1 cellular context compared by ENCODE assay signal in genomic region chr6:41728073-41728936, GRCh38.
TF ChIP-seq lines count a peak whose summit lies in the region.

No MANE protein-coding gene starts in this region.

TF ChIP-seq in HepG2, 621 proteins besides CTCF, POLR2A, EP300 and RAD21 (continued from another document and continues in another):
- TF ChIP-seq ZFP41 (CRISPR knock-in tag; IDR thresholded peaks at IDR 0.05; ENCODE audit: borderline replicate concordance) (no peak), TGIF2 (CRISPR knock-in tag; IDR thresholded peaks at IDR 0.05) (peak; percentile 28; the same call in 1 of the 2 replicates), AKNA (CRISPR knock-in tag; IDR thresholded peaks at IDR 0.05; ENCODE audit: borderline replicate concordance) (no peak), NR1H2 (CRISPR knock-in tag; IDR thresholded peaks at IDR 0.05; ENCODE audit: borderline replicate concordance, low read depth) (peak; percentile 46; the same call in 1 of the 2 replicates), ZFP36L1 (CRISPR knock-in tag; IDR thresholded peaks at IDR 0.05) (no peak), HDAC2 (CRISPR knock-in tag; IDR thresholded peaks at IDR 0.05) (0 out of 2 replicates have a peak, but pooled peaks have one; percentile 17), GZF1 (CRISPR knock-in tag; IDR thresholded peaks at IDR 0.05) (0 out of 2 replicates have a peak, but pooled peaks have one; percentile 8), IKZF5 (CRISPR knock-in tag; IDR thresholded peaks at IDR 0.05) (no peak; the same call in 1 of the 2 replicates), THAP8 (CRISPR knock-in tag; IDR thresholded peaks at IDR 0.05; ENCODE audit: borderline replicate concordance) (no peak), ELK4 (CRISPR knock-in tag; IDR thresholded peaks at IDR 0.05; ENCODE audit: borderline replicate concordance) (no peak), SIX4 (CRISPR knock-in tag; IDR thresholded peaks at IDR 0.05) (0 out of 2 replicates have a peak, but pooled peaks have one; percentile 18), ZNF383 (CRISPR knock-in tag; IDR thresholded peaks at IDR 0.05; ENCODE audit: borderline replicate concordance) (no peak), ZNF431 (CRISPR knock-in tag; IDR thresholded peaks at IDR 0.05; ENCODE audit: borderline replicate concordance, low read depth) (no peak), SNAPC4 (CRISPR knock-in tag; IDR thresholded peaks at IDR 0.05) (no peak), ZKSCAN1 (IDR thresholded peaks at IDR 0.05; ENCODE audit: low read length) (no peak), ZNF784 (CRISPR knock-in tag; IDR thresholded peaks at IDR 0.05; ENCODE audit: borderline replicate concordance) (0 out of 2 replicates have a peak, but pooled peaks have one; percentile 31), ELF3 (CRISPR knock-in tag; IDR thresholded peaks at IDR 0.05) (no peak), SATB2 (CRISPR knock-in tag; IDR thresholded peaks at IDR 0.05) (no peak), ZFP91 (CRISPR knock-in tag; IDR thresholded peaks at IDR 0.05; ENCODE audit: borderline replicate concordance) (peak; percentile 59; the same call in 1 of the 2 replicates), RAD51 (IDR thresholded peaks at IDR 0.05; ENCODE audit: borderline replicate concordance) (no peak), HMGA1 (CRISPR knock-in tag; conservative IDR thresholded peaks at IDR 0.05) (no peak), JUND (CRISPR knock-in tag; IDR thresholded peaks at IDR 0.05) (no peak), ZNF598 (CRISPR knock-in tag; IDR thresholded peaks at IDR 0.05; ENCODE audit: borderline replicate concordance) (0 out of 2 replicates have a peak, but pooled peaks have one; percentile 49), HES4 (CRISPR knock-in tag; IDR thresholded peaks at IDR 0.05; ENCODE audit: borderline replicate concordance) (no peak), TEAD3 (CRISPR knock-in tag; optimal IDR thresholded peaks at IDR 0.05; ENCODE audit: borderline replicate concordance) (peak; percentile 6), MLLT10 (CRISPR knock-in tag; IDR thresholded peaks at IDR 0.05) (no peak), ZNF556 (CRISPR knock-in tag; IDR thresholded peaks at IDR 0.05; ENCODE audit: borderline replicate concordance) (0 out of 2 replicates have a peak, but pooled peaks have one; percentile 19), TEAD2 (CRISPR knock-in tag; IDR thresholded peaks at IDR 0.05) (no peak), NR2F6 (IDR thresholded peaks at IDR 0.05) (no peak), NR2F6 (CRISPR knock-in tag; IDR thresholded peaks at IDR 0.05) (peak; percentile 14; the same call in 1 of the 2 replicates), E2F5 (CRISPR knock-in tag; conservative IDR thresholded peaks at IDR 0.05) (no peak), HNF1B (CRISPR knock-in tag; IDR thresholded peaks at IDR 0.05) (no peak), ZNF296 (CRISPR knock-in tag; conservative IDR thresholded peaks at IDR 0.05) (no peak), ZNF747 (CRISPR knock-in tag; IDR thresholded peaks at IDR 0.05; ENCODE audit: borderline replicate concordance) (0 out of 2 replicates have a peak, but pooled peaks have one; percentile 59), ETV5 (CRISPR knock-in tag; IDR thresholded peaks at IDR 0.05; ENCODE audit: borderline replicate concordance) (peak; percentile 25; the same call in 1 of the 2 replicates), SNRNP70 (IDR thresholded peaks at IDR 0.05; ENCODE audit: low read depth, low read length) (no peak), PHF20 (CRISPR knock-in tag; IDR thresholded peaks at IDR 0.05) (no peak), GRHL1 (CRISPR knock-in tag; conservative IDR thresholded peaks at IDR 0.05) (no peak), SMARCC2 (IDR thresholded peaks at IDR 0.05) (no peak), ZFAT (CRISPR knock-in tag; conservative IDR thresholded peaks at IDR 0.05) (no peak), ZBTB7A (CRISPR knock-in tag; IDR thresholded peaks at IDR 0.05) (0 out of 2 replicates have a peak, but pooled peaks have one; percentile 33), TBX2 (CRISPR knock-in tag; IDR thresholded peaks at IDR 0.05; ENCODE audit: borderline replicate concordance) (peak; percentile 76)
